In the genomic region with DNA sequence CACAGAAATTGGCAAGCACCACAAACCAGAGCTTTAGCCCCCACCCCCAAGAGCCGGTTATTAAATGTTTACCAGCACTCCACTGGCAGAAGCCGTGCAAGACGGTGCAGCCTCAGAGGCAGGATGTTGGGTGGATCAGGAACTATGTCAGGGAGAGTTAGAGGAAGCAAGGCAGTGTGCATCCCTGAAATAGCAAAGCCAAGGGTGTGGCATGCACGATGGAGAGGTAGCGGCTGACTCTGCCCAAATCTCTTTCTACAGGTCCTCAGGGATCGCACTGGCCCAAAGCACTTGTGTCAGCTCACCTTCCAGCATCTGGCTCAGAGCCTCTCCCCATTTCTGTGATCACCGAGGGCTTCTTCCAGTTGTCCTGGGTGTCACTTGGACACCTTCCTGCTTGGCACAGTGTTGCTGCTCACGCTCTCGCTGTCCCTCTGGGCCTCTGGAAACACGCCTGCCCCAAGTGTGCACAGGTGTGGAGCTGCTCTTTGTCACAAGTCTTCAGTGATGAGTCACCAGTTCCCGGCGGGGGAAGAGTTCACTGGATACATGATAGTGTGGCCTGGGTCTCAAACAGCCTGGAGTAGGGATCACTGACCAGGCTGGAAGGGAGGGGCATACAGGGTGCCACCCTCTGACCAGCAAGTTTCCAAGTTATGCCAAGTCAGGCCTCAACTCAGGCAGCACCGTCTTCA, we compare ENCODE assay signal across 14 cellular contexts. TPM values are rescaled to one million over a fixed set of nuclear protein-coding genes. Genes with fewer than 3 reads are reported as not detected.
DNase-seq lines count a peak whose midpoint lies in the region; ATAC-seq, FAIRE-seq and TF ChIP-seq lines count a peak whose summit lies in the region.
"Had no signal": no experiment of that assay in that cellular context is flagged by ENCODE, and none has a peak within 500 bp of the region (broad histone marks: within the 10 kb centered on the region; RNA-seq: fewer than 3 reads in every experiment).

No MANE protein-coding gene starts in this region.

- H3K14ac ChIP-seq in IMR-90 (replicated peaks; ENCODE audit: low read depth, low read length): no peak overlapping the region

- no peak overlapping the region for H3K18ac ChIP-seq in IMR-90 (ENCODE audit: low read depth, low read length)

- BruUV-seq in IMR-90 (replicated peaks; lab: Mats Ljungman, UMichigan): no TSS peak

- CTCF ChIA-PET in IMR-90 (lab: Yijun Ruan, JAX): no interaction called here

- dilution Hi-C loops in IMR-90 (cut with HindIII; ENCODE audit: low sequenced_read_pairs, unreplicated experiment): no loop called here

- no peak overlapping the region for H3K23ac ChIP-seq in IMR-90 (ENCODE audit: low read depth, low read length)

- H3K27ac ChIP-seq in IMR-90 (ENCODE audit: insufficient read depth, low read length) (no peak overlapping the region), thyroid gland (no peak overlapping the region)
- H3K27ac ChIP-seq in effector memory CD4-positive, alpha-beta T cell (ENCODE audit: insufficient read depth, low read length, poor library complexity, severe bottlenecking): no peak overlapping the region

- H3K9ac ChIP-seq in IMR-90 (ENCODE audit: low read depth, low read length): no peak overlapping the region

- no peak overlapping the region for H4K8ac ChIP-seq in IMR-90 (ENCODE audit: low read depth in 2 of 2, low read length in 2 of 2)

- H3K9me3 ChIP-seq in IMR-90 (ENCODE audit: control insufficient read depth, insufficient read depth, low read length): no peaks in the 10 kb centered on the region
- H3K9me3 ChIP-seq in thyroid gland: no peaks in the 10 kb centered on the region
- no peaks in the 10 kb centered on the region for H3K9me3 ChIP-seq in effector memory CD4-positive, alpha-beta T cell (ENCODE audit: control insufficient read depth, low read length)

- no peak overlapping the region for H2BK5ac ChIP-seq in IMR-90 (ENCODE audit: low read depth, low read length, poor library complexity, severe bottlenecking)

- H3K4ac ChIP-seq in IMR-90 (ENCODE audit: low read depth, low read length): 0 out of 2 replicates have a peak overlapping the region, but pooled peaks have one; percentile 5

- peaks cover 2% of the 10 kb centered on the region; the same call in 1 of the 2 replicates for H3K27me3 ChIP-seq in IMR-90 (ENCODE audit: control insufficient read depth, insufficient read depth, low read length)
- H3K27me3 ChIP-seq in bronchial epithelial cell (ENCODE audit: control insufficient read depth, insufficient read depth, low read length): no peaks in the 10 kb centered on the region
- no peaks in the 10 kb centered on the region for H3K27me3 ChIP-seq in thyroid gland
- H3K27me3 ChIP-seq in effector memory CD4-positive, alpha-beta T cell (replicated peaks; ENCODE audit: control insufficient read depth, insufficient read depth, low read length, poor library complexity, severe bottlenecking): no peaks in the 10 kb centered on the region

- H4K5ac ChIP-seq in IMR-90 (ENCODE audit: low read depth, low read length): no peak overlapping the region

- 86% methylated on average over 4 of the region's 13 CpGs; no CpG with 5 or more reads in 1 of the 2 experiments for WGBS in IMR-90 (ENCODE audit: extremely low coverage in 2 of 2, insufficient read length in 1 of 2), 2 experiments
- WGBS in thyroid gland, 2 donors: 83 to 84% methylated on average over 13 of the region's 13 CpGs

- H4K20me1 ChIP-seq in IMR-90 (ENCODE audit: insufficient read depth, low read length): no peaks in the 10 kb centered on the region

- peak; percentile 74 for DNase-seq in COLO668 (lab: John Stamatoyannopoulos, UW; ENCODE audit: unreplicated experiment)
- DNase-seq in IMR-90: no peak
- DNase-seq in bronchial epithelial cell (ENCODE audit: low read depth): peak; percentile 53
- DNase-seq in mucosa of gallbladder (ENCODE audit: low spot score): peak; percentile 80
- no peak for DNase-seq in thyroid gland
- no peak for DNase-seq in KBM-7
- DNase-seq in EL: no peak
- no peak for DNase-seq in effector memory CD4-positive, alpha-beta T cell
- DNase-seq: activated CD4-positive, CD25-positive, alpha-beta regulatory T cell treated with anti-CD3 and anti-CD28 coated beads, Interleukin-2, amount 50 U/mL, for 72 hours; DMS79 treated with DMSO at 0.1 percent for 48 hours; KG1; midbrain; NCI-H2107 had no signal

- H3K4me1 ChIP-seq in IMR-90 (ENCODE audit: control insufficient read depth, insufficient read depth, low read length) (no peaks in the 10 kb centered on the region), thyroid gland (no peaks in the 10 kb centered on the region)
- H3K4me1 ChIP-seq in effector memory CD4-positive, alpha-beta T cell (ENCODE audit: control insufficient read depth, insufficient read depth, low read length, poor library complexity, severe bottlenecking): no peaks in the 10 kb centered on the region

- no peak overlapping the region for H2AK9ac ChIP-seq in IMR-90 (replicated peaks; ENCODE audit: low read depth, low read length, poor library complexity)

- no peaks in the 10 kb centered on the region for H3K79me1 ChIP-seq in IMR-90 (ENCODE audit: low read depth in 1 of 2, low read length in 2 of 2)

- FAIRE-seq in bronchial epithelial cell (lab: Jason Lieb, UNC): peak; percentile 91
- FAIRE-seq: GM12891 had no signal

- TF ChIP-seq RAD21 in IMR-90 (IDR thresholded peaks at IDR 0.05; ENCODE audit: low read length): no peak

- H4K91ac ChIP-seq in IMR-90 (ENCODE audit: insufficient read depth, low read depth, low read length): no peak overlapping the region

- H2AK5ac ChIP-seq in IMR-90 (ENCODE audit: low read depth, low read length): no peak overlapping the region

- POLR2A ChIA-PET in IMR-90 (lab: Charles Lee; ENCODE audit: unreplicated experiment): no interaction called here

- intact Hi-C loops in IMR-90 (cut with micrococcal nuclease) (no loop called here), thyroid gland (cut with DNase I) (no loop called here)

- H3K36me3 ChIP-seq in IMR-90 (ENCODE audit: control insufficient read depth, insufficient read depth, low read length) (no peaks in the 10 kb centered on the region), bronchial epithelial cell (ENCODE audit: control insufficient read depth, insufficient read depth, low read length) (no peaks in the 10 kb centered on the region), thyroid gland (no peaks in the 10 kb centered on the region)
- H3K36me3 ChIP-seq in effector memory CD4-positive, alpha-beta T cell (ENCODE audit: control insufficient read depth, insufficient read depth, low read length): no peaks in the 10 kb centered on the region

- in situ Hi-C loops in IMR-90 (cut with MboI; ENCODE audit: low sequenced_read_pairs): no loop called here
- in situ Hi-C loops in KBM-7 (cut with MboI; ENCODE audit: low pct_unique_long_range_greater_than_20kb, low sequenced_read_pairs): no loop called here

- no peak for ATAC-seq in IMR-90 (ENCODE audit: low read depth)

- H3K4me3 ChIP-seq in IMR-90 (ENCODE audit: insufficient read depth, low read depth, low read length) (no peak overlapping the region), bronchial epithelial cell (ENCODE audit: low read depth, low read length) (no peak overlapping the region), thyroid gland (replicated peaks in 1 of 3) (no peak overlapping the region)
- H3K4me3 ChIP-seq in effector memory CD4-positive, alpha-beta T cell (ENCODE audit: insufficient read depth, low read depth, low read length, poor library complexity, severe bottlenecking): no peak overlapping the region

- H3K56ac ChIP-seq in IMR-90 (ENCODE audit: extremely low read depth, insufficient read depth, low read length): no peak overlapping the region

- no peak for TF ChIP-seq CTCF in IMR-90 (conservative IDR thresholded peaks at IDR 0.05; ENCODE audit: low read depth, low read length)
- TF ChIP-seq CTCF in bronchial epithelial cell (IDR thresholded peaks at IDR 0.05; ENCODE audit: insufficient read depth, low read length, severe bottlenecking): no peak
- TF ChIP-seq CTCF in thyroid gland (IDR thresholded peaks at IDR 0.05): no peak

- no peak overlapping the region for H2BK120ac ChIP-seq in IMR-90 (ENCODE audit: low read depth, low read length)

- H2BK20ac ChIP-seq in IMR-90 (ENCODE audit: low read depth, low read length): no peak overlapping the region

- no peak for TF ChIP-seq POLR2A in IMR-90 (IDR thresholded peaks at IDR 0.05; ENCODE audit: low read depth, low read length)
- TF ChIP-seq POLR2A in thyroid gland (IDR thresholded peaks at IDR 0.05): no peak

- no peak overlapping the region for H2BK15ac ChIP-seq in IMR-90 (ENCODE audit: low read depth, low read length)

- no peaks in the 10 kb centered on the region for H3K9me1 ChIP-seq in IMR-90 (ENCODE audit: insufficient read depth, low read length)

- peak overlapping the region; percentile 23 for H2AFZ ChIP-seq in IMR-90 (replicated peaks; ENCODE audit: low read length, poor library complexity)

- H3K4me2 ChIP-seq in IMR-90 (ENCODE audit: low read depth, low read length): no peak overlapping the region

TF ChIP-seq in IMR-90, 13 proteins besides CTCF, POLR2A, EP300 and RAD21:
- no peak for TF ChIP-seq CEBPB (IDR thresholded peaks at IDR 0.05; ENCODE audit: low read depth, low read length)
- TF ChIP-seq MXI1 (IDR thresholded peaks at IDR 0.05; ENCODE audit: borderline replicate concordance, low read depth, low read length): no peak
- no peak for TF ChIP-seq BHLHE40 (IDR thresholded peaks at IDR 0.05; ENCODE audit: low read depth, low read length)
TF ChIP-seq in IMR-90: peak in this region for 0.

RNA-seq across cellular contexts. Expression of gene B3GNT7, which starts 17.3 kb away (rescaled TPM):
- total RNA-seq in IMR-90 (2012; rRNA removed) (under 0.01 TPM in 2 replicates), bronchial epithelial cell (0.26 and 0.38 TPM in 2 replicates), mucosa of gallbladder (281 TPM), thyroid gland (10 to 100 TPM in 1 of 4 donors, 1 to 10 TPM in 3; 6.5 to 19.2 (median 7.8) TPM)
- polyA plus RNA-seq in IMR-90 (2012; rRNA removed): 0.03 and 0.07 TPM in 2 replicates
- polyA plus RNA-seq in IMR-90 (2012; cell fraction: cytosol; rRNA removed): 0.04 and 0.51 TPM in 2 replicates
- polyA plus RNA-seq in IMR-90 (2012; cell fraction: nucleus; rRNA removed; ENCODE audit: low replicate concordance): 0.13 and 0.33 TPM in 2 replicates

Comparison
In these comparisons a context has a peak if more than half of its experiments do, and no peak if none do; other contexts are left out.
1. DNase-seq: peak in COLO668 (single experiment), bronchial epithelial cell (single experiment) and mucosa of gallbladder (single experiment); none in IMR-90 (single experiment), thyroid gland (0 of 2), KBM-7 (single experiment), EL (single experiment) and effector memory CD4-positive, alpha-beta T cell (0 of 3).
2. RNA of gene B3GNT7, which starts 17.3 kb away (total RNA-seq): 281 TPM in mucosa of gallbladder (single experiment); 6.5 to 19.2 TPM in thyroid gland, 0.26 to 0.38 TPM in bronchial epithelial cell and under 0.01 TPM in IMR-90; every median in the first group is over 10 times any median in the second.